18 cellular contexts compared by ENCODE assay signal in the genomic region with DNA sequence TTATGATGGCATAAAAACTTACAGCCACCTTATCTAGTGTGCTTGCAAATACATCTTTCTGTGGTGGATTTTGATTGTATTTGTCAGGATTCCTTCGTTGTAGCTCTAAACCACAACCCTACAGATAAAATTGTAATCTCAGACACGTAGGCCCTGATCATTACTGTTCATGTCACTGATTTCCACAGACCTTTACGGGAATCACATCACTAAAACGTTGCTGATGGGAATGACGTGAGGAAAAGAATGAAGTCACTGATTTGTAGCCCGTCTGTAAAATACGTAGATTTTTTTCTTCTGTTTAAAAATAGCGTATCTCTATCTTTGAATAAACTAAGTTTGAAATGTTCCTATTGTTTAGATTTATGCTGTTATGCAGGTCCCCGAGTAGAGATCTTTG.
DNase-seq lines count a peak whose midpoint lies in the region; ATAC-seq, FAIRE-seq and TF ChIP-seq lines count a peak whose summit lies in the region.
"Had no signal": no experiment of that assay in that cellular context is flagged by ENCODE, and none has a peak within 500 bp of the region (broad histone marks: within the 10 kb centered on the region; RNA-seq: fewer than 3 reads in every experiment).

No MANE protein-coding gene starts in this region.

- H3K79me1 ChIP-seq in trophoblast cell (ENCODE audit: low read length): no peaks in the 10 kb centered on the region

- DNase-seq in astrocyte (ENCODE audit: low read depth) (peak; percentile 58), fibroblast of pulmonary artery (ENCODE audit: low read depth) (peak; percentile 38), trophoblast cell (peak; percentile 53 to 84), HepG2 (ENCODE audit: low spot score) (no peak)
- DNase-seq: Caco-2; CD4-positive, CD25-positive, alpha-beta regulatory T cell; CD8-positive, alpha-beta T cell; DMS153; DND-41; GM23248; H9 had no signal

- H3K4me3 Mint-ChIP-seq in astrocyte (ENCODE audit: unreplicated experiment): no peak overlapping the region
- H3K4me3 Mint-ChIP-seq: B cell; CD4-positive, CD25-positive, alpha-beta regulatory T cell; CD8-positive, alpha-beta T cell; H9 had no signal

- no peaks in the 10 kb centered on the region for H3K4me1 Mint-ChIP-seq in astrocyte (ENCODE audit: low read depth, unreplicated experiment)
- H3K4me1 Mint-ChIP-seq: B cell; CD4-positive, CD25-positive, alpha-beta regulatory T cell had no signal

- H3K36me3 Mint-ChIP-seq in astrocyte (ENCODE audit: low read depth, unreplicated experiment): no peaks in the 10 kb centered on the region
- H3K36me3 Mint-ChIP-seq: CD4-positive, CD25-positive, alpha-beta regulatory T cell; CD8-positive, alpha-beta T cell had no signal

- no peak overlapping the region for H2BK120ac ChIP-seq in trophoblast cell (ENCODE audit: insufficient read depth, low read length, poor library complexity)

- no peak for TF ChIP-seq POLR2A in HepG2 (IDR thresholded peaks at IDR 0.05; ENCODE audit: insufficient read depth in 1 of 2, low read depth in 2 of 2, low read length in 2 of 2)

- H3K27ac ChIP-seq in astrocyte (ENCODE audit: low read depth, low read length): no peak overlapping the region
- H3K27ac ChIP-seq in trophoblast cell (ENCODE audit: low read depth, low read length): no peak overlapping the region
- no peak overlapping the region for H3K27ac ChIP-seq in HepG2 (ENCODE audit: extremely low read length, insufficient read depth, low read length)
- H3K27ac ChIP-seq: BLaER1, C4-2B, GM23248 had no signal

- H3K9ac ChIP-seq in astrocyte (ENCODE audit: low read length): no peak overlapping the region
- no peak overlapping the region for H3K9ac ChIP-seq in trophoblast cell (ENCODE audit: low read length)
- no peak overlapping the region for H3K9ac ChIP-seq in HepG2 (ENCODE audit: insufficient read depth, low read depth, low read length)
- H3K9ac ChIP-seq: BLaER1, GM23248 had no signal

- no peak overlapping the region for H4K12ac ChIP-seq in trophoblast cell (ENCODE audit: low read depth, low read length)

- H3K9me3 ChIP-seq in astrocyte (ENCODE audit: insufficient read depth, low read depth, low read length) (no peaks in the 10 kb centered on the region), trophoblast cell (ENCODE audit: insufficient read depth, low read depth, low read length) (no peaks in the 10 kb centered on the region), HepG2 (ENCODE audit: low read length) (no peaks in the 10 kb centered on the region)
- H3K9me3 ChIP-seq: BLaER1, Caco-2 had no signal

- H3K4ac ChIP-seq in trophoblast cell (ENCODE audit: low read depth, low read length): no peak overlapping the region

- ATAC-seq in GM21528 (IDR thresholded peaks at IDR 0.05; ENCODE audit: low FRiP score, unreplicated experiment): no peak
- no peak for ATAC-seq in GM18907 (IDR thresholded peaks at IDR 0.05; ENCODE audit: unreplicated experiment)
- ATAC-seq in HepG2: no peak
- ATAC-seq: CD8-positive, alpha-beta T cell; HCT116 had no signal

- POLR2A ChIA-PET in HepG2 (lab: Yijun Ruan, JAX): no interaction called here

- TF ChIP-seq EP300 in HepG2 (IDR thresholded peaks at IDR 0.05; ENCODE audit: low read depth in 2 of 2, low read length in 2 of 2) (no peak), HepG2 (CRISPR knock-in tag; IDR thresholded peaks at IDR 0.05; ENCODE audit: borderline replicate concordance) (no peak)

- H4K20me1 ChIP-seq in astrocyte (ENCODE audit: insufficient read depth, low read length) (no peaks in the 10 kb centered on the region), HepG2 (ENCODE audit: insufficient read depth, low read length) (no peaks in the 10 kb centered on the region)
- H4K20me1 ChIP-seq: BLaER1 had no signal

- H3K27ac Mint-ChIP-seq in astrocyte (ENCODE audit: unreplicated experiment): no peak overlapping the region
- H3K27ac Mint-ChIP-seq: B cell; CD4-positive, CD25-positive, alpha-beta regulatory T cell; CD8-positive, alpha-beta T cell had no signal

- H3K4me1 ChIP-seq in astrocyte (ENCODE audit: insufficient read depth, low read length) (no peaks in the 10 kb centered on the region), trophoblast cell (ENCODE audit: control insufficient read depth in 1 of 2, insufficient read depth in 2 of 2, low read length in 2 of 2) (no peaks in the 10 kb centered on the region), HepG2 (ENCODE audit: insufficient read depth, low read length) (no peaks in the 10 kb centered on the region)
- H3K4me1 ChIP-seq: BLaER1, Caco-2 had no signal

- CTCF ChIA-PET in HepG2 (lab: Yijun Ruan, JAX; ENCODE audit: low intra/inter-chr PET ratio, low total read pairs): no interaction called here

- no peak for FAIRE-seq in astrocyte (lab: Jason Lieb, UNC)
- no peak for FAIRE-seq in HepG2 (lab: Jason Lieb, UNC)
- FAIRE-seq: GM12892 had no signal

- no peak for TF ChIP-seq RAD21 in HepG2 (CRISPR knock-in tag; IDR thresholded peaks at IDR 0.05)

- BruUV-seq in HepG2 (replicated peaks; lab: Mats Ljungman, UMichigan): no TSS peak

- H3K23ac ChIP-seq in trophoblast cell (ENCODE audit: low read length): no peak overlapping the region

- H4K91ac ChIP-seq in trophoblast cell (ENCODE audit: low read depth, low read length): no peak overlapping the region

- WGBS in trophoblast cell (ENCODE audit: extremely low coverage, insufficient coverage, insufficient read length): no CpG with 5 or more reads among the region's 9 CpGs
- 33% methylated on average over 9 of the region's 9 CpGs for WGBS in HepG2 (ENCODE audit: low lambda C conversion rate)

- H3K36me3 ChIP-seq in astrocyte (ENCODE audit: insufficient read depth, low read length) (no peaks in the 10 kb centered on the region), trophoblast cell (ENCODE audit: control insufficient read depth in 1 of 2, insufficient read depth in 2 of 2, low read length in 2 of 2) (no peaks in the 10 kb centered on the region), HepG2 (replicated peaks in 1 of 2; ENCODE audit: control insufficient read depth in 1 of 2, insufficient read depth in 2 of 2, low read length in 2 of 2) (no peaks in the 10 kb centered on the region)
- H3K36me3 ChIP-seq: BLaER1 had no signal

- H2BK12ac ChIP-seq in trophoblast cell (ENCODE audit: low read length): no peak overlapping the region

- H3K18ac ChIP-seq in trophoblast cell (ENCODE audit: low read length): no peak overlapping the region

- intact Hi-C loops in HepG2 (cut with micrococcal nuclease; ENCODE audit: unreplicated experiment): no loop called here

- H3K9me3 Mint-ChIP-seq in astrocyte (ENCODE audit: unreplicated experiment): no peaks in the 10 kb centered on the region
- H3K9me3 Mint-ChIP-seq: CD8-positive, alpha-beta T cell had no signal

- H3K79me2 ChIP-seq in astrocyte (ENCODE audit: insufficient read depth, low read length) (no peaks in the 10 kb centered on the region), trophoblast cell (ENCODE audit: control insufficient read depth, insufficient read depth, low read length, poor library complexity) (no peaks in the 10 kb centered on the region), HepG2 (ENCODE audit: insufficient read depth, low read length) (no peaks in the 10 kb centered on the region)

- H3K4me3 ChIP-seq in astrocyte (ENCODE audit: insufficient read depth, low read depth, low read length) (no peak overlapping the region), fibroblast of pulmonary artery (replicated peaks; ENCODE audit: low read depth, low read length) (no peak overlapping the region), trophoblast cell (ENCODE audit: low read depth, low read length) (no peak overlapping the region), HepG2 (replicated peaks in 1 of 3; ENCODE audit: insufficient read depth in 1 of 3, low read depth in 2 of 3, low read length in 3 of 3) (no peak overlapping the region)
- H3K4me3 ChIP-seq: BLaER1, GM23248 had no signal

- in situ Hi-C loops in HepG2 (cut with HindIII; ENCODE audit: extremely low pct_ligation_motif_present, low pct_unique_long_range_greater_than_20kb): no loop called here

- H3K27me3 ChIP-seq in astrocyte (ENCODE audit: insufficient read depth, low read length): no peaks in the 10 kb centered on the region
- no peaks in the 10 kb centered on the region for H3K27me3 ChIP-seq in trophoblast cell (ENCODE audit: insufficient read depth, low read length)
- H3K27me3 ChIP-seq in HepG2 (ENCODE audit: control insufficient read depth in 1 of 2, insufficient read depth in 2 of 2, low read length in 2 of 2): no peaks in the 10 kb centered on the region
- H3K27me3 ChIP-seq: BLaER1 had no signal

- TF ChIP-seq CTCF in astrocyte (IDR thresholded peaks at IDR 0.05; ENCODE audit: insufficient read depth, low read depth, low read length) (no peak), fibroblast of pulmonary artery (IDR thresholded peaks at IDR 0.05; ENCODE audit: low read length, missing control alignments) (no peak), HepG2 (CRISPR knock-in tag; IDR thresholded peaks at IDR 0.05) (no peak)

- no peak overlapping the region for H2AFZ ChIP-seq in astrocyte (ENCODE audit: low read depth, low read length)
- H2AFZ ChIP-seq in trophoblast cell (ENCODE audit: insufficient read depth, low read length, poor library complexity): no peak overlapping the region
- no peak overlapping the region for H2AFZ ChIP-seq in HepG2 (ENCODE audit: low read length)
- H2AFZ ChIP-seq: GM23248 had no signal

- H2BK5ac ChIP-seq in trophoblast cell (ENCODE audit: low read depth, low read length, poor library complexity): no peak overlapping the region

- no peak overlapping the region for H2AK5ac ChIP-seq in trophoblast cell (ENCODE audit: low read length)

- H3K14ac ChIP-seq in trophoblast cell (ENCODE audit: low read length): no peak overlapping the region

- H4K8ac ChIP-seq in trophoblast cell (ENCODE audit: low read depth, low read length): no peak overlapping the region

- H3K4me2 ChIP-seq in astrocyte (ENCODE audit: low read length) (no peak overlapping the region), trophoblast cell (ENCODE audit: low read length) (no peak overlapping the region), HepG2 (ENCODE audit: low read depth, low read length) (no peak overlapping the region)
- H3K4me2 ChIP-seq: BLaER1 had no signal

- H3K27me3 Mint-ChIP-seq in astrocyte (ENCODE audit: low read depth, unreplicated experiment): peaks cover 3% of the 10 kb centered on the region

TF ChIP-seq in HepG2, 621 proteins besides CTCF, POLR2A, EP300 and RAD21 (continues in another document):
- TF ChIP-seq MYNN (CRISPR knock-in tag; IDR thresholded peaks at IDR 0.05; ENCODE audit: low read depth) (no peak), HIVEP1 (CRISPR knock-in tag; IDR thresholded peaks at IDR 0.05) (no peak), MBNL3 (CRISPR knock-in tag; conservative IDR thresholded peaks at IDR 0.05) (no peak), ZNF75D (CRISPR knock-in tag; IDR thresholded peaks at IDR 0.05; ENCODE audit: borderline replicate concordance) (no peak), ZBTB38 (CRISPR knock-in tag; IDR thresholded peaks at IDR 0.05) (no peak)
- TF ChIP-seq, protein P1, sequence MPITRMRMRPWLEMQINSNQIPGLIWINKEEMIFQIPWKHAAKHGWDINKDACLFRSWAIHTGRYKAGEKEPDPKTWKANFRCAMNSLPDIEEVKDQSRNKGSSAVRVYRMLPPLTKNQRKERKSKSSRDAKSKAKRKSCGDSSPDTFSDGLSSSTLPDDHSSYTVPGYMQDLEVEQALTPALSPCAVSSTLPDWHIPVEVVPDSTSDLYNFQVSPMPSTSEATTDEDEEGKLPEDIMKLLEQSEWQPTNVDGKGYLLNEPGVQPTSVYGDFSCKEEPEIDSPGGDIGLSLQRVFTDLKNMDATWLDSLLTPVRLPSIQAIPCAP (CRISPR knock-in tag; IDR thresholded peaks at IDR 0.05; ENCODE audit: low read depth): no peak
